ENCODE assay signal across 14 cellular contexts in genomic region chr1:180221461-180221860, GRCh38. TPM values are rescaled to one million over a fixed set of nuclear protein-coding genes. Genes with fewer than 3 reads are reported as not detected.
"Had no signal": no experiment of that assay in that cellular context is flagged by ENCODE, and none has a peak within 500 bp of the region (broad histone marks: within the 10 kb centered on the region; RNA-seq: fewer than 3 reads in every experiment).

No MANE protein-coding gene starts in this region.

- ATAC-seq: right lobe of liver had no signal

- DNase-seq: activated CD4-positive, alpha-beta T cell treated with anti-CD3 and anti-CD28 coated beads, Interleukin-2, amount 50 U/mL, for 1 hour; activated CD8-positive, alpha-beta memory T cell treated with anti-CD3 and anti-CD28 coated beads for 24 hours; activated naive CD4-positive, alpha-beta T cell treated with Interleukin-2 at 50 U/mL for 16 hours; aorta; dermis blood vessel endothelial cell; foreskin melanocyte; midbrain; naive B cell; right lobe of liver; stimulated activated CD4-positive, alpha-beta T cell treated with anti-CD3 and anti-CD28 coated beads, Interleukin-2, amount 100 ng/mL, for 24 hours; stomach; testis had no signal

- H3K4me3 ChIP-seq: neural progenitor cell, right lobe of liver, stomach, testis had no signal

RNA-seq across cellular contexts. Expression of gene LHX4, which starts 8.6 kb away (rescaled TPM):
- total RNA-seq: aorta, dermis blood vessel endothelial cell, right lobe of liver, ureter had no signal
